ENCODE assay signal across 1 cellular context in genomic region chr17:48051706-48052486, GRCh38.
TF ChIP-seq lines count a peak whose summit lies in the region.

No MANE protein-coding gene starts in this region.

TF ChIP-seq in HepG2, 621 proteins besides CTCF, POLR2A, EP300 and RAD21 (continued from another document and continues in another):
- TF ChIP-seq ZNF383 (CRISPR knock-in tag; IDR thresholded peaks at IDR 0.05; ENCODE audit: borderline replicate concordance) (no peak), ZNF280B (CRISPR knock-in tag; IDR thresholded peaks at IDR 0.05; ENCODE audit: borderline replicate concordance) (no peak), KLF16 (CRISPR knock-in tag; IDR thresholded peaks at IDR 0.05) (no peak), ZNF841 (CRISPR knock-in tag; IDR thresholded peaks at IDR 0.05; ENCODE audit: borderline replicate concordance) (no peak), SIN3A (IDR thresholded peaks at IDR 0.05; ENCODE audit: borderline replicate concordance, low read depth, low read length) (peak; percentile 71; the same call in 1 of the 2 replicates), GLMP (CRISPR knock-in tag; IDR thresholded peaks at IDR 0.05; ENCODE audit: borderline replicate concordance) (no peak), FUBP1 (CRISPR knock-in tag; IDR thresholded peaks at IDR 0.05; ENCODE audit: borderline replicate concordance) (no peak), GRHL1 (CRISPR knock-in tag; conservative IDR thresholded peaks at IDR 0.05) (no peak), NR2F6 (IDR thresholded peaks at IDR 0.05) (peak; percentile 34), NR2F6 (CRISPR knock-in tag; IDR thresholded peaks at IDR 0.05) (peak; percentile 77), ZBTB43 (CRISPR knock-in tag; conservative IDR thresholded peaks at IDR 0.05) (no peak), KDM5B (CRISPR knock-in tag; IDR thresholded peaks at IDR 0.05; ENCODE audit: borderline replicate concordance) (no peak), FOXC1 (CRISPR knock-in tag; IDR thresholded peaks at IDR 0.05; ENCODE audit: borderline replicate concordance) (no peak), MAX (IDR thresholded peaks at IDR 0.05) (peak; percentile 79), ARNT2 (CRISPR knock-in tag; IDR thresholded peaks at IDR 0.05; ENCODE audit: low read depth) (no peak), TFDP1 (CRISPR knock-in tag; IDR thresholded peaks at IDR 0.05; ENCODE audit: borderline replicate concordance) (no peak), HDAC1 (CRISPR knock-in tag; IDR thresholded peaks at IDR 0.05) (0 out of 2 replicates have a peak, but pooled peaks have one; percentile 36), ZNF615 (CRISPR knock-in tag; IDR thresholded peaks at IDR 0.05; ENCODE audit: borderline replicate concordance) (no peak), SP1 (IDR thresholded peaks at IDR 0.05) (no peak), SP1 (CRISPR knock-in tag; IDR thresholded peaks at IDR 0.05) (no peak), POGK (CRISPR knock-in tag; conservative IDR thresholded peaks at IDR 0.05) (no peak), ZNF572 (CRISPR knock-in tag; IDR thresholded peaks at IDR 0.05) (no peak), JUND (CRISPR knock-in tag; IDR thresholded peaks at IDR 0.05) (no peak), ZNF564 (CRISPR knock-in tag; IDR thresholded peaks at IDR 0.05) (no peak), MIXL1 (CRISPR knock-in tag; IDR thresholded peaks at IDR 0.05) (no peak), ZSCAN5A (CRISPR knock-in tag; IDR thresholded peaks at IDR 0.05; ENCODE audit: borderline replicate concordance) (0 out of 2 replicates have a peak, but pooled peaks have one; percentile 25), HNF1B (CRISPR knock-in tag; IDR thresholded peaks at IDR 0.05) (no peak), JARID2 (CRISPR knock-in tag; IDR thresholded peaks at IDR 0.05; ENCODE audit: insufficient replicate concordance) (no peak), PRPF4 (IDR thresholded peaks at IDR 0.05; ENCODE audit: low read depth, low read length, poor library complexity, severe bottlenecking) (no peak), PAF1 (CRISPR knock-in tag; IDR thresholded peaks at IDR 0.05) (no peak), FOXK1 (CRISPR knock-in tag; IDR thresholded peaks at IDR 0.05; ENCODE audit: borderline replicate concordance, low read depth) (peak; percentile 73; the same call in 1 of the 2 replicates), TFAP4 (IDR thresholded peaks at IDR 0.05; ENCODE audit: borderline replicate concordance, low read depth) (peak; percentile 22; the same call in 1 of the 2 replicates), ZSCAN29 (CRISPR knock-in tag; conservative IDR thresholded peaks at IDR 0.05) (no peak), ZMYM3 (CRISPR knock-in tag; IDR thresholded peaks at IDR 0.05) (peak; percentile 24; the same call in 1 of the 2 replicates), ZNF432 (CRISPR knock-in tag; IDR thresholded peaks at IDR 0.05; ENCODE audit: borderline replicate concordance) (no peak), STAT6 (CRISPR knock-in tag; IDR thresholded peaks at IDR 0.05; ENCODE audit: borderline replicate concordance) (no peak), ZNF644 (CRISPR knock-in tag; IDR thresholded peaks at IDR 0.05; ENCODE audit: low read depth) (no peak), DNMT1 (CRISPR knock-in tag; IDR thresholded peaks at IDR 0.05) (no peak), POGZ (CRISPR knock-in tag; IDR thresholded peaks at IDR 0.05) (0 out of 2 replicates have a peak, but pooled peaks have one; percentile 4), MAF1 (CRISPR knock-in tag; IDR thresholded peaks at IDR 0.05; ENCODE audit: borderline replicate concordance) (no peak), ZNF337 (CRISPR knock-in tag; IDR thresholded peaks at IDR 0.05; ENCODE audit: borderline replicate concordance, low read depth) (no peak), SKI (IDR thresholded peaks at IDR 0.05; ENCODE audit: partially characterized antibody) (peak; percentile 15), ZC3H4 (CRISPR knock-in tag; IDR thresholded peaks at IDR 0.05; ENCODE audit: borderline replicate concordance) (no peak), CHD2 (IDR thresholded peaks at IDR 0.05; ENCODE audit: low read depth, low read length) (0 out of 2 replicates have a peak, but pooled peaks have one; percentile 16), ZNF772 (CRISPR knock-in tag; IDR thresholded peaks at IDR 0.05) (no peak; the same call in 1 of the 2 replicates)
